In genomic region chr14:95011449-95012020, GRCh38 we compare ENCODE assay signal across 16 cellular contexts.
"Had no signal": no experiment of that assay in that cellular context is flagged by ENCODE, and none has a peak within 500 bp of the region (broad histone marks: within the 10 kb centered on the region; RNA-seq: fewer than 3 reads in every experiment).

No MANE protein-coding gene starts in this region.

- H3K9me3 Mint-ChIP-seq: activated naive CD4-positive, alpha-beta T cell treated with anti-CD3 and anti-CD28 coated beads for 36 hours; activated naive CD8-positive, alpha-beta T cell treated with anti-CD3 and anti-CD28 coated beads, Interleukin-2, amount 50 U/mL, for 24 hours; activated T-helper 2 cell treated with anti-CD3 and anti-CD28 coated beads, Interferon-gamma antibody, Interleukin-2, Interleukin-4, amounts not matched to agents 10 μg/mL and 5 μg/mL and 100 μg/mL, durations not matched to agents 14 hours and 24 hours and 36 hours; T-helper 1 cell treated with Interleukin-12 subunit alpha and Interleukin-12 subunit beta and Interleukin-4 antibody, amounts not matched to agents 30 μg/mL and 1 μg/mL, for 36 hours had no signal

- H3K27ac Mint-ChIP-seq: activated CD4-positive, alpha-beta memory T cell treated with anti-CD3 and anti-CD28 coated beads for 36 hours; activated CD4-positive, alpha-beta T cell treated with anti-CD3 and anti-CD28 coated beads for 36 hours; activated CD8-positive, alpha-beta memory T cell treated with anti-CD3 and anti-CD28 coated beads, Interleukin-2, amount 10 ng/mL, durations not matched to agents 7 days and 5 days; activated naive CD4-positive, alpha-beta T cell treated with anti-CD3 and anti-CD28 coated beads for 36 hours; activated naive CD8-positive, alpha-beta T cell treated with anti-CD3 and anti-CD28 coated beads, Interleukin-2, amount 50 U/mL, for 24 hours; activated T-helper 2 cell treated with anti-CD3 and anti-CD28 coated beads, Interferon-gamma antibody, Interleukin-2, Interleukin-4, amounts not matched to agents 10 μg/mL and 5 μg/mL and 100 μg/mL, durations not matched to agents 14 hours and 24 hours and 36 hours; nephron progenitor cell; stimulated activated naive CD8-positive, alpha-beta T cell treated with anti-CD3 and anti-CD28 coated beads, Interleukin-15, amount 100 ng/mL, for 72 hours; T-helper 1 cell treated with Interleukin-12 subunit alpha and Interleukin-12 subunit beta and Interleukin-4 antibody, amounts not matched to agents 30 μg/mL and 1 μg/mL, for 36 hours had no signal

- H3K27ac ChIP-seq: cardiac muscle cell, prostate gland, WERI-Rb-1 had no signal

- H3K36me3 Mint-ChIP-seq: activated CD4-positive, alpha-beta memory T cell treated with anti-CD3 and anti-CD28 coated beads for 36 hours; activated CD8-positive, alpha-beta memory T cell treated with anti-CD3 and anti-CD28 coated beads, Interleukin-2, amount 10 ng/mL, durations not matched to agents 7 days and 5 days had no signal

- H3K4me1 Mint-ChIP-seq: activated CD4-positive, alpha-beta T cell treated with anti-CD3 and anti-CD28 coated beads for 36 hours; activated CD8-positive, alpha-beta memory T cell treated with anti-CD3 and anti-CD28 coated beads, Interleukin-2, amount 10 ng/mL, durations not matched to agents 7 days and 5 days; activated naive CD8-positive, alpha-beta T cell treated with anti-CD3 and anti-CD28 coated beads, Interleukin-2, amount 50 U/mL, for 24 hours had no signal

- H3K9me3 ChIP-seq: prostate gland had no signal

- H3K4me1 ChIP-seq: prostate gland had no signal

- H3K4me3 ChIP-seq: cardiac muscle cell, prostate gland had no signal

- DNase-seq: activated CD4-positive, alpha-beta memory T cell treated with anti-CD3 and anti-CD28 coated beads for 36 hours; activated CD4-positive, alpha-beta T cell treated with anti-CD3 and anti-CD28 coated beads for 36 hours; activated CD8-positive, alpha-beta memory T cell treated with anti-CD3 and anti-CD28 coated beads, Interleukin-2, amount 10 ng/mL, durations not matched to agents 7 days and 5 days; activated naive CD4-positive, alpha-beta T cell treated with anti-CD3 and anti-CD28 coated beads for 36 hours; activated naive CD8-positive, alpha-beta T cell treated with anti-CD3 and anti-CD28 coated beads, Interleukin-2, amount 50 U/mL, for 24 hours; activated T-cell treated with anti-CD3 and anti-CD28 coated beads, Interleukin-2, amount 50 U/mL, for 1 hour; aorta; mesendoderm; nephron progenitor cell; stimulated activated CD4-positive, alpha-beta T cell treated with anti-CD3 and anti-CD28 coated beads, Interleukin-1b, Interleukin-23, amount 100 ng/mL, for 48 hours; stimulated activated naive CD8-positive, alpha-beta T cell treated with anti-CD3 and anti-CD28 coated beads, Interleukin-15, amount 100 ng/mL, for 72 hours; WERI-Rb-1 had no signal

- H3K36me3 ChIP-seq: cardiac muscle cell, prostate gland, WERI-Rb-1 had no signal

- H3K27me3 ChIP-seq: cardiac muscle cell had no signal

- H3K4me3 Mint-ChIP-seq: activated CD4-positive, alpha-beta memory T cell treated with anti-CD3 and anti-CD28 coated beads for 36 hours; activated CD4-positive, alpha-beta T cell treated with anti-CD3 and anti-CD28 coated beads for 36 hours; activated CD8-positive, alpha-beta memory T cell treated with anti-CD3 and anti-CD28 coated beads, Interleukin-2, amount 10 ng/mL, durations not matched to agents 7 days and 5 days; activated naive CD4-positive, alpha-beta T cell treated with anti-CD3 and anti-CD28 coated beads for 36 hours; activated naive CD8-positive, alpha-beta T cell treated with anti-CD3 and anti-CD28 coated beads, Interleukin-2, amount 50 U/mL, for 24 hours; stimulated activated naive CD8-positive, alpha-beta T cell treated with anti-CD3 and anti-CD28 coated beads, Interleukin-15, amount 100 ng/mL, for 72 hours; T-helper 1 cell treated with Interleukin-12 subunit alpha and Interleukin-12 subunit beta and Interleukin-4 antibody, amounts not matched to agents 30 μg/mL and 1 μg/mL, for 36 hours had no signal

- ATAC-seq: activated CD4-positive, alpha-beta T cell treated with anti-CD3 and anti-CD28 coated beads for 36 hours; activated CD8-positive, alpha-beta memory T cell treated with anti-CD3 and anti-CD28 coated beads, Interleukin-2, amount 10 ng/mL, durations not matched to agents 7 days and 5 days; activated naive CD8-positive, alpha-beta T cell treated with anti-CD3 and anti-CD28 coated beads, Interleukin-2, amount 50 U/mL, for 24 hours; stimulated activated naive CD8-positive, alpha-beta T cell treated with anti-CD3 and anti-CD28 coated beads, Interleukin-15, amount 100 ng/mL, for 72 hours had no signal
